ENCODE assay signal across 3 cellular contexts in genomic region chr5:120869831-120870230, GRCh38.
"Had no signal": no experiment of that assay in that cellular context is flagged by ENCODE, and none has a peak within 500 bp of the region (broad histone marks: within the 10 kb centered on the region; RNA-seq: fewer than 3 reads in every experiment).

No MANE protein-coding gene starts in this region.

- ATAC-seq: GM12878 had no signal

- DNase-seq: GDM1, GF-D8 had no signal

- H3K4me3 ChIP-seq: GM12878 had no signal
